ENCODE assay signal across 2 cellular contexts in genomic region chr22:35509960-35510359, GRCh38.
TF ChIP-seq lines count a peak whose summit lies in the region.

No MANE protein-coding gene starts in this region.

TF ChIP-seq in GM23338, 12 proteins besides CTCF, POLR2A, EP300 and RAD21:
- TF ChIP-seq, protein P1, sequence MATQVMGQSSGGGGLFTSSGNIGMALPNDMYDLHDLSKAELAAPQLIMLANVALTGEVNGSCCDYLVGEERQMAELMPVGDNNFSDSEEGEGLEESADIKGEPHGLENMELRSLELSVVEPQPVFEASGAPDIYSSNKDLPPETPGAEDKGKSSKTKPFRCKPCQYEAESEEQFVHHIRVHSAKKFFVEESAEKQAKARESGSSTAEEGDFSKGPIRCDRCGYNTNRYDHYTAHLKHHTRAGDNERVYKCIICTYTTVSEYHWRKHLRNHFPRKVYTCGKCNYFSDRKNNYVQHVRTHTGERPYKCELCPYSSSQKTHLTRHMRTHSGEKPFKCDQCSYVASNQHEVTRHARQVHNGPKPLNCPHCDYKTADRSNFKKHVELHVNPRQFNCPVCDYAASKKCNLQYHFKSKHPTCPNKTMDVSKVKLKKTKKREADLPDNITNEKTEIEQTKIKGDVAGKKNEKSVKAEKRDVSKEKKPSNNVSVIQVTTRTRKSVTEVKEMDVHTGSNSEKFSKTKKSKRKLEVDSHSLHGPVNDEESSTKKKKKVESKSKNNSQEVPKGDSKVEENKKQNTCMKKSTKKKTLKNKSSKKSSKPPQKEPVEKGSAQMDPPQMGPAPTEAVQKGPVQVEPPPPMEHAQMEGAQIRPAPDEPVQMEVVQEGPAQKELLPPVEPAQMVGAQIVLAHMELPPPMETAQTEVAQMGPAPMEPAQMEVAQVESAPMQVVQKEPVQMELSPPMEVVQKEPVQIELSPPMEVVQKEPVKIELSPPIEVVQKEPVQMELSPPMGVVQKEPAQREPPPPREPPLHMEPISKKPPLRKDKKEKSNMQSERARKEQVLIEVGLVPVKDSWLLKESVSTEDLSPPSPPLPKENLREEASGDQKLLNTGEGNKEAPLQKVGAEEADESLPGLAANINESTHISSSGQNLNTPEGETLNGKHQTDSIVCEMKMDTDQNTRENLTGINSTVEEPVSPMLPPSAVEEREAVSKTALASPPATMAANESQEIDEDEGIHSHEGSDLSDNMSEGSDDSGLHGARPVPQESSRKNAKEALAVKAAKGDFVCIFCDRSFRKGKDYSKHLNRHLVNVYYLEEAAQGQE (IDR thresholded peaks at IDR 0.05; ENCODE audit: unreplicated experiment): no peak
- TF ChIP-seq NANOG (IDR thresholded peaks at IDR 0.05; ENCODE audit: borderline replicate concordance) (no peak), CREB1 (CRISPR knock-in tag; IDR thresholded peaks at IDR 0.05; ENCODE audit: low read depth) (no peak), ZNF114 (CRISPR knock-in tag; IDR thresholded peaks at IDR 0.05) (no peak), ZNF331 (CRISPR knock-in tag; IDR thresholded peaks at IDR 0.05; ENCODE audit: low read depth) (no peak), STAT1 (IDR thresholded peaks at IDR 0.05; ENCODE audit: unreplicated experiment) (no peak), ZNF462 (CRISPR knock-in tag; IDR thresholded peaks at IDR 0.05) (no peak)
- TF ChIP-seq, protein P2, sequence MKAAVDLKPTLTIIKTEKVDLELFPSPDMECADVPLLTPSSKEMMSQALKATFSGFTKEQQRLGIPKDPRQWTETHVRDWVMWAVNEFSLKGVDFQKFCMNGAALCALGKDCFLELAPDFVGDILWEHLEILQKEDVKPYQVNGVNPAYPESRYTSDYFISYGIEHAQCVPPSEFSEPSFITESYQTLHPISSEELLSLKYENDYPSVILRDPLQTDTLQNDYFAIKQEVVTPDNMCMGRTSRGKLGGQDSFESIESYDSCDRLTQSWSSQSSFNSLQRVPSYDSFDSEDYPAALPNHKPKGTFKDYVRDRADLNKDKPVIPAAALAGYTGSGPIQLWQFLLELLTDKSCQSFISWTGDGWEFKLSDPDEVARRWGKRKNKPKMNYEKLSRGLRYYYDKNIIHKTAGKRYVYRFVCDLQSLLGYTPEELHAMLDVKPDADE (IDR thresholded peaks at IDR 0.05): no peak

TF ChIP-seq in H1, 55 proteins besides CTCF, POLR2A, EP300 and RAD21:
- TF ChIP-seq KDM1A (IDR thresholded peaks at IDR 0.05; ENCODE audit: borderline replicate concordance, low read length) (peak; percentile 86), EZH2 (IDR thresholded peaks at IDR 0.05; ENCODE audit: low read depth, low read length, severe bottlenecking) (no peak), GTF2F1 (IDR thresholded peaks at IDR 0.05; ENCODE audit: borderline replicate concordance, low read depth, low read length) (no peak), KDM5A (IDR thresholded peaks at IDR 0.05; ENCODE audit: low read length) (no peak)
TF ChIP-seq in H1: peak in this region for 1.
